In genomic region chr2:6764968-6765723, GRCh38 we compare ENCODE assay signal across 18 cellular contexts.
A peak's percentile ranks its signal among the peaks of the same experiment; 100 is the strongest.
DNase-seq lines count a peak whose midpoint lies in the region; ATAC-seq lines count a peak whose summit lies in the region.
"Had no signal": no experiment of that assay in that cellular context is flagged by ENCODE, and none has a peak within 500 bp of the region (broad histone marks: within the 10 kb centered on the region; RNA-seq: fewer than 3 reads in every experiment).

No MANE protein-coding gene starts in this region.

- DNase-seq in DMS53 treated with DMSO at 0.1 percent for 48 hours (lab: John Stamatoyannopoulos, UW; ENCODE audit: unreplicated experiment) (peak; percentile 92), NCI-H748 (lab: John Stamatoyannopoulos, UW; ENCODE audit: unreplicated experiment) (peak; percentile 87), T-helper 17 cell (no peak)
- no peak for DNase-seq in activated T-cell treated with anti-CD3 and anti-CD28 coated beads, Interleukin-2, amount 50 U/mL, for 72 hours
- DNase-seq in activated CD4-positive, alpha-beta T cell treated with anti-CD3 and anti-CD28 coated beads, Interleukin-2, amount 50 U/mL, for 1 hour = no peak
- DNase-seq: ACHN; CD4-positive, alpha-beta memory T cell; HCEC 1CT; MM.1S; NCI-H1105 treated with DMSO at 0.1 percent for 48 hours; NCI-H2081; NCI-H226; T-helper 9 cell had no signal

- H3K27me3 ChIP-seq in HUES64 (ENCODE audit: insufficient read depth, low read length) (no peaks in the 10 kb centered on the region), iPS-18a (ENCODE audit: control insufficient read depth, insufficient read depth, low read length) (no peaks in the 10 kb centered on the region)

- H3K9me3 Mint-ChIP-seq in activated T-cell treated with anti-CD3 and anti-CD28 coated beads, Interleukin-2, amount 50 U/mL, for 72 hours = no peaks in the 10 kb centered on the region
- H3K9me3 Mint-ChIP-seq: CD4-positive, alpha-beta memory T cell had no signal

- peaks cover 4% of the 10 kb centered on the region for H3K27me3 Mint-ChIP-seq in T-helper 17 cell
- no peaks in the 10 kb centered on the region for H3K27me3 Mint-ChIP-seq in activated T-cell treated with anti-CD3 and anti-CD28 coated beads, Interleukin-2, amount 50 U/mL, for 72 hours (ENCODE audit: low read depth)
- H3K27me3 Mint-ChIP-seq: B cell; CD4-positive, alpha-beta memory T cell had no signal

- H3K9me3 ChIP-seq in HUES64 (ENCODE audit: insufficient read depth, low read depth, low read length) (no peaks in the 10 kb centered on the region), iPS-18a (ENCODE audit: control insufficient read depth, low read depth, low read length) (no peaks in the 10 kb centered on the region), T-helper 17 cell (ENCODE audit: control insufficient read depth, low read length, poor library complexity, severe bottlenecking) (no peaks in the 10 kb centered on the region)

- no peaks in the 10 kb centered on the region for H3K36me3 Mint-ChIP-seq in T-helper 17 cell (ENCODE audit: low read depth)
- H3K36me3 Mint-ChIP-seq in activated T-cell treated with anti-CD3 and anti-CD28 coated beads, Interleukin-2, amount 50 U/mL, for 72 hours (ENCODE audit: insufficient read depth in 2 of 2) = no peaks in the 10 kb centered on the region
- H3K36me3 Mint-ChIP-seq: CD4-positive, alpha-beta memory T cell had no signal

- 71% methylated on average over 7 of the region's 9 CpGs for WGBS in HUES64

- ATAC-seq in T-helper 17 cell (no peak), HG02588 (IDR thresholded peaks at IDR 0.05; ENCODE audit: unreplicated experiment) (no peak)
- ATAC-seq in activated T-cell treated with anti-CD3 and anti-CD28 coated beads, Interleukin-2, amount 50 U/mL, for 72 hours (replicated peaks in 1 of 2) = no peak
- ATAC-seq: HepG2 had no signal

- no peak overlapping the region for H3K27ac Mint-ChIP-seq in T-helper 17 cell
- H3K27ac Mint-ChIP-seq in activated T-cell treated with anti-CD3 and anti-CD28 coated beads, Interleukin-2, amount 50 U/mL, for 72 hours = no peak overlapping the region
- H3K27ac Mint-ChIP-seq: B cell; CD4-positive, alpha-beta memory T cell had no signal

- H3K27ac ChIP-seq in HUES64 (ENCODE audit: low read depth, low read length) (peak overlapping the region; percentile 83), iPS-18a (ENCODE audit: low read length) (peak overlapping the region; percentile 42)

- H3K4me1 Mint-ChIP-seq in T-helper 17 cell = no peaks in the 10 kb centered on the region
- no peaks in the 10 kb centered on the region for H3K4me1 Mint-ChIP-seq in activated T-cell treated with anti-CD3 and anti-CD28 coated beads, Interleukin-2, amount 50 U/mL, for 72 hours (ENCODE audit: low read depth)
- H3K4me1 Mint-ChIP-seq: B cell; CD4-positive, alpha-beta memory T cell had no signal

- H3K9ac ChIP-seq in HUES64 (ENCODE audit: low read depth, low read length) = no peak overlapping the region
- H3K9ac ChIP-seq in iPS-18a (ENCODE audit: low read length) = no peak overlapping the region

- H3K4me3 Mint-ChIP-seq in T-helper 17 cell = no peak overlapping the region
- no peak overlapping the region for H3K4me3 Mint-ChIP-seq in activated T-cell treated with anti-CD3 and anti-CD28 coated beads, Interleukin-2, amount 50 U/mL, for 72 hours
- H3K4me3 Mint-ChIP-seq: B cell; CD4-positive, alpha-beta memory T cell had no signal

- H3K4me1 ChIP-seq in HUES64 (ENCODE audit: insufficient read depth, low read length) = peaks cover 13% of the 10 kb centered on the region
- H3K4me1 ChIP-seq in iPS-18a (ENCODE audit: control insufficient read depth, low read depth, low read length) = peaks cover 17% of the 10 kb centered on the region

- H3K4me3 ChIP-seq in HUES64 (ENCODE audit: low read length) (no peak overlapping the region), iPS-18a (ENCODE audit: low read length) (peak overlapping the region; percentile 12)

- H3K36me3 ChIP-seq in HUES64 (ENCODE audit: insufficient read depth, low read length) = no peaks in the 10 kb centered on the region
- no peaks in the 10 kb centered on the region for H3K36me3 ChIP-seq in iPS-18a (ENCODE audit: control insufficient read depth, low read depth, low read length)

Comparison
In these comparisons a context has a peak if more than half of its experiments do, and no peak if none do; other contexts are left out.
1. DNase-seq: peak in DMS53 treated with DMSO at 0.1 percent for 48 hours (single experiment) and NCI-H748 (single experiment); none in T-helper 17 cell (0 of 3), activated T-cell treated with anti-CD3 and anti-CD28 coated beads, Interleukin-2, amount 50 U/mL, for 72 hours (0 of 2) and activated CD4-positive, alpha-beta T cell treated with anti-CD3 and anti-CD28 coated beads, Interleukin-2, amount 50 U/mL, for 1 hour (single experiment).